In the genomic region with DNA sequence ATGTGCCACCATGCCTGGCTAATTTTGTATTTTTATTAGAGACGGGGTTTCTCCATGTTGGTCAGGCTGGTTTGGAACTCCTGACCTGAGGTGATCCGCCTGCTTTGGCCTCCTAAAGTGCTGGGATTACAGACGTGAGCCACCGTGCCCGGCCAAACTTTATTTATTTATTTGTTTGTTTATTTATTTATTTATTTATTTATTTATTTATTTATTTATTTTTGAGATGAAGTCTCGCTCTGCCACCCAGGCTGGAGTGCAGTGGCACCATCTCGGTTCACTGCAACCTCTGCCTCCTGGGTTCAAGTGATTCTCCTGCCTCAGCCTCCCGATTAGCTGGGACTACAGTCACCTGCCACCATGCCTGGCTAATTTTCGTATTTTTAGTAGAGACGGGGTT, we compare ENCODE assay signal across 12 cellular contexts. TPM values are rescaled to one million over a fixed set of nuclear protein-coding genes. Genes with fewer than 3 reads are reported as not detected.
"Had no signal": no experiment of that assay in that cellular context is flagged by ENCODE, and none has a peak within 500 bp of the region (broad histone marks: within the 10 kb centered on the region; RNA-seq: fewer than 3 reads in every experiment).

No MANE protein-coding gene starts in this region.

RNA-seq across cellular contexts. Expression of a gene that starts 7.0 kb away (rescaled TPM):
- total RNA-seq: activated B cell treated with CpG ODN at 0.5 μM for 24 hours; activated CD4-positive, alpha-beta memory T cell treated with anti-CD3 and anti-CD28 coated beads for 36 hours; activated CD4-positive, alpha-beta memory T cell treated with anti-CD3 and anti-CD28 coated beads, Interleukin-2, amount 10 ng/mL, durations not matched to agents 7 days and 5 days; activated CD4-positive, alpha-beta T cell treated with anti-CD3 and anti-CD28 coated beads for 36 hours; activated CD4-positive, alpha-beta T cell treated with anti-CD3 and anti-CD28 coated beads, Interleukin-2, amount 10 ng/mL, durations not matched to agents 24 days and 14 days; activated CD4-positive, alpha-beta T cell treated with anti-CD3 and anti-CD28 coated beads, Interleukin-2, amount 10 ng/mL, durations not matched to agents 7 days and 5 days; activated CD8-positive, alpha-beta memory T cell treated with anti-CD3 and anti-CD28 coated beads for 36 hours; activated CD8-positive, alpha-beta memory T cell treated with anti-CD3 and anti-CD28 coated beads, Interleukin-2, amount 10 ng/mL, durations not matched to agents 7 days and 5 days; activated CD8-positive, alpha-beta T cell treated with anti-CD3 and anti-CD28 coated beads for 36 hours; activated CD8-positive, alpha-beta T cell treated with anti-CD3 and anti-CD28 coated beads, Interleukin-2, amount 10 ng/mL, durations not matched to agents 7 days and 5 days; T-helper 1 cell treated with Interleukin-12 subunit alpha and Interleukin-12 subunit beta and Interleukin-4 antibody, amounts not matched to agents 30 ng/mL and 1 ng/mL, for 36 hours; T-helper 2 cell treated with Interferon-gamma antibody and Interleukin-4, amounts not matched to agents 100 ng/mL and 5 ng/mL, for 36 hours had no signal
